In genomic region chr2:227248876-227249275, GRCh38 we compare ENCODE assay signal across 18 cellular contexts.
DNase-seq lines count a peak whose midpoint lies in the region; ATAC-seq lines count a peak whose summit lies in the region.
"Had no signal": no experiment of that assay in that cellular context is flagged by ENCODE, and none has a peak within 500 bp of the region (broad histone marks: within the 10 kb centered on the region; RNA-seq: fewer than 3 reads in every experiment).

No MANE protein-coding gene starts in this region.

- no peaks in the 10 kb centered on the region for H3K27me3 ChIP-seq in HAP-1 (ENCODE audit: low read depth)

- in situ Hi-C loops in HAP-1 (cut with MboI; ENCODE audit: low sequenced_read_pairs): no loop called here

- no peak overlapping the region for H3K4me3 Mint-ChIP-seq in activated CD4-positive, alpha-beta memory T cell treated with anti-CD3 and anti-CD28 coated beads, Interleukin-2, amount 10 ng/mL, durations not matched to agents 7 days and 5 days
- H3K4me3 Mint-ChIP-seq: H9 had no signal

- DNase-seq in DMS153 treated with DMSO at 0.1 percent for 48 hours (lab: John Stamatoyannopoulos, UW; ENCODE audit: unreplicated experiment): peak; percentile 5
- peak; percentile 55 to 100 for DNase-seq in HAP-1 (ENCODE audit: low spot score in 2 of 2)
- DNase-seq in NCI-H2029 treated with DMSO at 0.1 percent for 48 hours (lab: John Stamatoyannopoulos, UW): peak; percentile 45
- peak; percentile 31 for DNase-seq in NCI-H526 treated with DMSO at 0.1 percent for 48 hours (lab: John Stamatoyannopoulos, UW)
- no peak for DNase-seq in activated CD4-positive, alpha-beta memory T cell treated with anti-CD3 and anti-CD28 coated beads, Interleukin-2, amount 10 ng/mL, durations not matched to agents 7 days and 5 days
- DNase-seq in NCI-H1694 (lab: John Stamatoyannopoulos, UW): no peak
- DNase-seq: BE2C, DND-41, H9, IMR-90, NCI-H1694 treated with DMSO at 0.1 percent for 48 hours, NCI-H2171 treated with DMSO at 0.1 percent for 48 hours, NCI-H446 treated with DMSO at 0.1 percent for 48 hours, T-helper 9 cell had no signal

- H3K9me3 ChIP-seq in HAP-1: no peaks in the 10 kb centered on the region
- H3K9me3 ChIP-seq: A549, BE2C had no signal

- H3K27me3 Mint-ChIP-seq in activated CD4-positive, alpha-beta memory T cell treated with anti-CD3 and anti-CD28 coated beads, Interleukin-2, amount 10 ng/mL, durations not matched to agents 7 days and 5 days: peaks cover 7% of the 10 kb centered on the region

- H3K4me3 ChIP-seq in HAP-1: no peak overlapping the region
- H3K4me3 ChIP-seq: A549 had no signal

- no peaks in the 10 kb centered on the region; the same call in 1 of the 2 replicates for H3K36me3 ChIP-seq in HAP-1 (replicated peaks)
- H3K36me3 ChIP-seq: BE2C had no signal

- H3K36me3 Mint-ChIP-seq in activated CD4-positive, alpha-beta memory T cell treated with anti-CD3 and anti-CD28 coated beads, Interleukin-2, amount 10 ng/mL, durations not matched to agents 7 days and 5 days (ENCODE audit: low read depth): no peaks in the 10 kb centered on the region

- POLR2A ChIA-PET in activated CD4-positive, alpha-beta memory T cell treated with anti-CD3 and anti-CD28 coated beads, Interleukin-2, amount 10 ng/mL, durations not matched to agents 7 days and 5 days (lab: Charles Lee): no interaction called here

- CTCF ChIA-PET in activated CD4-positive, alpha-beta memory T cell treated with anti-CD3 and anti-CD28 coated beads, Interleukin-2, amount 10 ng/mL, durations not matched to agents 7 days and 5 days (lab: Charles Lee): interaction anchor here (3.1 kb wide), 1 partner anchor 11 kb away, joined by 12 read pairs; no protein-coding TSS in a partner anchor

- no peaks in the 10 kb centered on the region for H3K4me1 Mint-ChIP-seq in activated CD4-positive, alpha-beta memory T cell treated with anti-CD3 and anti-CD28 coated beads, Interleukin-2, amount 10 ng/mL, durations not matched to agents 7 days and 5 days

- no peak overlapping the region for H3K27ac Mint-ChIP-seq in activated CD4-positive, alpha-beta memory T cell treated with anti-CD3 and anti-CD28 coated beads, Interleukin-2, amount 10 ng/mL, durations not matched to agents 7 days and 5 days

- H3K9me3 Mint-ChIP-seq in activated CD4-positive, alpha-beta memory T cell treated with anti-CD3 and anti-CD28 coated beads, Interleukin-2, amount 10 ng/mL, durations not matched to agents 7 days and 5 days: no peaks in the 10 kb centered on the region
- H3K9me3 Mint-ChIP-seq: H9 had no signal

- ATAC-seq in GM21528 (IDR thresholded peaks at IDR 0.05; ENCODE audit: low FRiP score, unreplicated experiment) (no peak), HG02610 (IDR thresholded peaks at IDR 0.05; ENCODE audit: unreplicated experiment) (no peak)
- ATAC-seq: A549, Right ventricle myocardium inferior had no signal

- H3K4me1 ChIP-seq in HAP-1: peaks cover 38% of the 10 kb centered on the region
- H3K4me1 ChIP-seq: A549, BE2C had no signal

Comparison
In these comparisons a context has a peak if more than half of its experiments do, and no peak if none do; other contexts are left out.
1. DNase-seq: peak in DMS153 treated with DMSO at 0.1 percent for 48 hours (single experiment), HAP-1 (2 of 2), NCI-H2029 treated with DMSO at 0.1 percent for 48 hours (single experiment) and NCI-H526 treated with DMSO at 0.1 percent for 48 hours (single experiment); none in activated CD4-positive, alpha-beta memory T cell treated with anti-CD3 and anti-CD28 coated beads, Interleukin-2, amount 10 ng/mL, durations not matched to agents 7 days and 5 days (single experiment) and NCI-H1694 (single experiment).